In the genomic region with DNA sequence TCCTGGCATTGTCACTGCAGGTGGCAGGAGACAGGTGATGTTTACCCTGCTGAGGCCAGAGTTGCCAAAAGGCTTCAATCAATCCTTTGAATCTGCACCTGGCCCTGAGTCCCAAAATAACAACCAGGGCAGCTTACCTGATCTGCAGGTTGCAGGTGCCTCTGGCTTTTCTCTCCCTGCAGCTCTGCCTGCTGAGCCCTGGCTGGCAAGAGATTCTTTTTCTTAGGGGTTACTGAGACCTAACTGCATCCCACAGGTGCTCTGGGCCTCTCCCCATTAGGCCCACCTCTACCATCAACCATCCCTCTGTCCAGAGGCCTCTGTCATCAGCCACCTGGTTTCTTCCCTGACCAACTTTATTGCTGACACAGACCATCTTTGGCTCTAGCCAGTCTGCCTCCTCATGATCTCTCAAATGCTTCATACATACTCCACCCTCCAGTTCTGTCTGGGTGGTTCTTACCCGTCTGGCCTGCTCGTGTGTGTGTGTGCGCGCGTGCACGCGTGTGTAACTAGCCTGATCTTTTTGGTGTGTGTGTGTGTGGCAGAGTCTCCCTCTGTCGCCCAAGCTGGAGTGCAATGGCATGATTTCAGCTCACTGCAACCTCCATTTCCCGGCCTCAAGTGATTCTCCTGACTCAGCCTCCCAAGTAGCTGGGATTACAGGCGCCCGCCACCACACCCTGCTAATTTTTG, we compare ENCODE assay signal across 9 cellular contexts. TPM values are rescaled to one million over a fixed set of nuclear protein-coding genes. Genes with fewer than 3 reads are reported as not detected.
DNase-seq lines count a peak whose midpoint lies in the region; ATAC-seq lines count a peak whose summit lies in the region.
"Had no signal": no experiment of that assay in that cellular context is flagged by ENCODE, and none has a peak within 500 bp of the region (broad histone marks: within the 10 kb centered on the region; RNA-seq: fewer than 3 reads in every experiment).

No MANE protein-coding gene starts in this region.

- H3K27ac ChIP-seq in caudate nucleus (ENCODE audit: low read depth, low read length) (peak overlapping the region; percentile 60), skeletal muscle tissue (ENCODE audit: low read depth, low read length) (peak overlapping the region; percentile 83)

- H3K4me3 ChIP-seq in skeletal muscle tissue (ENCODE audit: low read length in 3 of 3), result no peak overlapping the region

- peaks cover 72 to 80% (median 75%) of the 10 kb centered on the region in 3 donors for H3K4me1 ChIP-seq in skeletal muscle tissue (ENCODE audit: control insufficient read depth in 3 of 3, insufficient read depth in 3 of 3, low read length in 3 of 3)

- peaks cover 4 to 17% (median 10%) of the 10 kb centered on the region in 3 donors for H3K36me3 ChIP-seq in skeletal muscle tissue (ENCODE audit: control insufficient read depth in 3 of 3, insufficient read depth in 3 of 3, low read length in 3 of 3)

- no peak for ATAC-seq in GM18517 (IDR thresholded peaks at IDR 0.05; ENCODE audit: unreplicated experiment)
- no peak for ATAC-seq in HG03378 (IDR thresholded peaks at IDR 0.05; ENCODE audit: unreplicated experiment)

- DNase-seq in HK-2 (ENCODE audit: unreplicated experiment) (peak; percentile 1), NCI-H2196 (lab: John Stamatoyannopoulos, UW; ENCODE audit: unreplicated experiment) (peak; percentile 91), caudate nucleus (lab: John Stamatoyannopoulos, UW) (no peak), NCI-H1930 (lab: John Stamatoyannopoulos, UW) (no peak), hepatic stellate cell (ENCODE audit: low spot score) (no peak)
- DNase-seq: stimulated activated CD4-positive, alpha-beta T cell treated with anti-CD3 and anti-CD28 coated beads, Interleukin-4, amount 100 ng/mL, for 4 hours had no signal

- H3K9me3 ChIP-seq in skeletal muscle tissue (ENCODE audit: control insufficient read depth in 3 of 3, low read length in 3 of 3), result no peaks in the 10 kb centered on the region

- peak overlapping the region in 2 of 3 donors; percentile 40 to 47 for H3K9ac ChIP-seq in skeletal muscle tissue (ENCODE audit: low read depth in 1 of 3, low read length in 3 of 3)

- no peaks in the 10 kb centered on the region for H3K27me3 ChIP-seq in skeletal muscle tissue (ENCODE audit: control insufficient read depth in 3 of 3, insufficient read depth in 3 of 3, low read length in 3 of 3)

RNA-seq across cellular contexts. Expression of a gene that starts 13.7 kb away (rescaled TPM):
- 44.9 TPM for total RNA-seq in skeletal muscle tissue

RNA-seq across cellular contexts. Expression of a gene that starts 30.1 kb away (rescaled TPM):
- 8.4 TPM for total RNA-seq in skeletal muscle tissue

Comparison
In these comparisons a context has a peak if more than half of its experiments do, and no peak if none do; other contexts are left out.
1. DNase-seq: peak in HK-2 (single experiment) and NCI-H2196 (single experiment); none in caudate nucleus (0 of 61), NCI-H1930 (0 of 2) and hepatic stellate cell (single experiment).